ENCODE assay signal across 8 cellular contexts in the genomic region with DNA sequence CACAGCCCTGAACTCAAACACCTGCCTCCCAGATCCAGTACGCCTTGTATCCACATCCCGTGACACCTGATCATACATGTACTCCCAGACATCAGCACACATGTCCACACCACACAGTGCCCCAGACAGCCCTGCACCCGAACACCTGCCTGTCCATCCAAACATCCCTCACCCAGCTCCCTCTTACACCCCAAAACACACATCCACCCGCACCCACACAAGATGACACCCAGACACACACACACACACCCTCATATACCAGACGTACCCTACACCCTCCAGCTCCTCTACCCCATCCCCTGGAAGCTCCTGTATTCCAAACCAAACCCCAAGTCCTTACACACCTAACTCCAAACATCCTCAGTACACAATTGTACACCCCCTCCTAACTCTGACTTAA. TPM values are rescaled to one million over a fixed set of nuclear protein-coding genes. Genes with fewer than 3 reads are reported as not detected.
A peak's percentile ranks its signal among the peaks of the same experiment; 100 is the strongest.
DNase-seq lines count a peak whose midpoint lies in the region; ATAC-seq, FAIRE-seq and TF ChIP-seq lines count a peak whose summit lies in the region.

No MANE protein-coding gene starts in this region.

- no peak for FAIRE-seq in RCC 7860 (lab: Jason Lieb, UNC)

- peak overlapping the region; percentile 80 for H3K4me3 Mint-ChIP-seq in activated CD4-positive, alpha-beta memory T cell treated with anti-CD3 and anti-CD28 coated beads for 36 hours

- H3K36me3 ChIP-seq in ES-I3 (ENCODE audit: insufficient read depth, low read length) (no peaks in the 10 kb centered on the region), rectal smooth muscle tissue (ENCODE audit: control insufficient read depth, insufficient read depth, low read length) (peaks cover 6% of the 10 kb centered on the region)

- POLR2A ChIA-PET in activated CD4-positive, alpha-beta memory T cell treated with anti-CD3 and anti-CD28 coated beads for 36 hours (lab: Charles Lee), result interaction anchor here (1.3 to 2.0 kb wide), 5 partner anchors 9 to 164 kb away, joined by 3 to 7 read pairs (median 4); partner anchors contain the start of gene OGG1

- H3K4me3 ChIP-seq in fibroblast of pulmonary artery (replicated peaks; ENCODE audit: low read depth, low read length), result peak overlapping the region; percentile 67
- H3K4me3 ChIP-seq in rectal smooth muscle tissue (ENCODE audit: low read length), result peak overlapping the region; percentile 75

- H3K9me3 Mint-ChIP-seq in activated CD4-positive, alpha-beta memory T cell treated with anti-CD3 and anti-CD28 coated beads for 36 hours, result no peaks in the 10 kb centered on the region

- no peaks in the 10 kb centered on the region for H3K9me3 ChIP-seq in ES-I3 (ENCODE audit: control insufficient read depth, insufficient read depth, low read length)

- H3K27me3 Mint-ChIP-seq in activated CD4-positive, alpha-beta memory T cell treated with anti-CD3 and anti-CD28 coated beads for 36 hours, result no peaks in the 10 kb centered on the region

- no peaks in the 10 kb centered on the region for H3K27me3 ChIP-seq in rectal smooth muscle tissue (ENCODE audit: control insufficient read depth, insufficient read depth, low read length)

- CTCF ChIA-PET in activated CD4-positive, alpha-beta memory T cell treated with anti-CD3 and anti-CD28 coated beads for 36 hours (lab: Charles Lee), result interaction anchor here (0.5 kb wide), 1 partner anchor 70 kb away, joined by 3 read pairs; no protein-coding TSS in a partner anchor

- no peak for TF ChIP-seq CTCF in fibroblast of pulmonary artery (IDR thresholded peaks at IDR 0.05; ENCODE audit: low read length, missing control alignments)

- intact Hi-C loops in activated CD4-positive, alpha-beta memory T cell treated with anti-CD3 and anti-CD28 coated beads for 36 hours (cut with micrococcal nuclease), result loop anchor here (1.0 kb wide), 1 partner anchor 20 kb away; the partner anchor contains the start of gene OGG1

- H3K4me1 Mint-ChIP-seq in activated CD4-positive, alpha-beta memory T cell treated with anti-CD3 and anti-CD28 coated beads for 36 hours (ENCODE audit: low read depth), result peaks cover 33% of the 10 kb centered on the region

- peak overlapping the region; percentile 12 for H3K27ac Mint-ChIP-seq in activated CD4-positive, alpha-beta memory T cell treated with anti-CD3 and anti-CD28 coated beads for 36 hours

- no peak for DNase-seq in activated CD4-positive, alpha-beta memory T cell treated with anti-CD3 and anti-CD28 coated beads for 36 hours
- no peak for DNase-seq in fibroblast of pulmonary artery (ENCODE audit: low read depth)
- DNase-seq in islet precursor cell, result no peak
- no peak for DNase-seq in NCI-H226
- DNase-seq in left lobe of liver (ENCODE audit: low spot score), result no peak
- DNase-seq in RCC 7860 (ENCODE audit: low spot score), result no peak

- H3K9ac ChIP-seq in ES-I3 (ENCODE audit: low read depth, low read length) (peak overlapping the region; percentile 59; the same call in 1 of the 2 replicates), rectal smooth muscle tissue (ENCODE audit: low read length) (peak overlapping the region; percentile 35)

- peak overlapping the region; percentile 89 for H3K27ac ChIP-seq in rectal smooth muscle tissue (ENCODE audit: low read depth, low read length)

- ATAC-seq in left lobe of liver, result no peak

- H3K4me1 ChIP-seq in ES-I3 (ENCODE audit: insufficient read depth, low read length), result peaks cover 4% of the 10 kb centered on the region
- peaks cover 13% of the 10 kb centered on the region for H3K4me1 ChIP-seq in rectal smooth muscle tissue (ENCODE audit: control insufficient read depth, insufficient read depth, low read length)

- peaks cover 7% of the 10 kb centered on the region for H3K36me3 Mint-ChIP-seq in activated CD4-positive, alpha-beta memory T cell treated with anti-CD3 and anti-CD28 coated beads for 36 hours

RNA-seq across cellular contexts. Expression of gene CAMK1, which starts 0.7 kb away (rescaled TPM):
- 10 to 100 TPM; 48.2 to 51.9 TPM for total RNA-seq in activated CD4-positive, alpha-beta memory T cell treated with anti-CD3 and anti-CD28 coated beads for 36 hours
- 24.6 TPM for total RNA-seq in left lobe of liver

RNA-seq across cellular contexts. Expression of gene OGG1, which starts 19.3 kb away (rescaled TPM):
- total RNA-seq in activated CD4-positive, alpha-beta memory T cell treated with anti-CD3 and anti-CD28 coated beads for 36 hours, result 10 to 100 TPM; 35.7 to 36.5 TPM
- 16.0 TPM for total RNA-seq in left lobe of liver

RNA-seq across cellular contexts. Expression of gene TADA3, which starts 23.3 kb away (rescaled TPM):
- 10 to 100 TPM; 86.9 to 92.1 TPM for total RNA-seq in activated CD4-positive, alpha-beta memory T cell treated with anti-CD3 and anti-CD28 coated beads for 36 hours
- total RNA-seq in left lobe of liver, result 25.8 TPM

RNA-seq across cellular contexts. Expression of gene ARPC4, which starts 23.9 kb away (rescaled TPM):
- total RNA-seq in activated CD4-positive, alpha-beta memory T cell treated with anti-CD3 and anti-CD28 coated beads for 36 hours, result 100 to 1,000 TPM; 237 to 240 TPM
- total RNA-seq in left lobe of liver, result 42.1 TPM

RNA-seq across cellular contexts. Expression of gene BRPF1, which starts 37.5 kb away (rescaled TPM):
- total RNA-seq in activated CD4-positive, alpha-beta memory T cell treated with anti-CD3 and anti-CD28 coated beads for 36 hours, result 10 to 100 TPM; 25.0 to 27.3 TPM
- 5.9 TPM for total RNA-seq in left lobe of liver
